ENCODE assay signal across 12 cellular contexts in genomic region chr7:93150200-93150835, GRCh38. TPM values are rescaled to one million over a fixed set of nuclear protein-coding genes. Genes with fewer than 3 reads are reported as not detected.
DNase-seq lines count a peak whose midpoint lies in the region; ATAC-seq and TF ChIP-seq lines count a peak whose summit lies in the region.
"Had no signal": no experiment of that assay in that cellular context is flagged by ENCODE, and none has a peak within 500 bp of the region (broad histone marks: within the 10 kb centered on the region; RNA-seq: fewer than 3 reads in every experiment).

No MANE protein-coding gene starts in this region.

- H3K4me1 ChIP-seq in breast epithelium (no peaks in the 10 kb centered on the region), SK-N-SH (ENCODE audit: control insufficient read depth in 1 of 2, insufficient read depth in 2 of 2, low read depth in 1 of 2, low read length in 1 of 2) (peaks cover 0 to 9% of the 10 kb centered on the region in 2 experiments; a peak in 3 of 4 replicates), suprapubic skin (peaks cover 22% of the 10 kb centered on the region)

- no peaks in the 10 kb centered on the region for H3K27me3 Mint-ChIP-seq in MCF 10A (ENCODE audit: insufficient read depth, unreplicated experiment)
- H3K27me3 Mint-ChIP-seq: stimulated activated naive CD8-positive, alpha-beta T cell treated with anti-CD3 and anti-CD28 coated beads, Interleukin-15, amount 100 ng/mL, for 72 hours had no signal

- H3K36me3 Mint-ChIP-seq in MCF 10A (ENCODE audit: insufficient read depth, unreplicated experiment) = no peaks in the 10 kb centered on the region

- ATAC-seq in GM21360 (IDR thresholded peaks at IDR 0.05; ENCODE audit: unreplicated experiment) = no peak
- ATAC-seq: pancreas; stimulated activated naive CD8-positive, alpha-beta T cell treated with anti-CD3 and anti-CD28 coated beads, Interleukin-15, amount 100 ng/mL, for 72 hours had no signal

- DNase-seq in MCF 10A (ENCODE audit: unreplicated experiment) = peak; percentile 3
- DNase-seq in breast epithelium (ENCODE audit: low spot score in 2 of 2) = no peak
- no peak for DNase-seq in SK-N-SH
- DNase-seq in fibroblast of villous mesenchyme (ENCODE audit: low read depth) = peak; percentile 4
- DNase-seq in suprapubic skin (ENCODE audit: low spot score in 2 of 2) = no peak
- no peak for DNase-seq in COLO668 (lab: John Stamatoyannopoulos, UW; ENCODE audit: unreplicated experiment)
- no peak for DNase-seq in foreskin melanocyte
- DNase-seq: activated T-cell treated with anti-CD3 and anti-CD28 coated beads, Interleukin-2, amount 50 U/mL, for 1 hour; esophagus squamous epithelium; pancreas; stimulated activated naive CD8-positive, alpha-beta T cell treated with anti-CD3 and anti-CD28 coated beads, Interleukin-15, amount 100 ng/mL, for 72 hours had no signal

- BruUV-seq in MCF 10A (replicated peaks; lab: Mats Ljungman, UMichigan) = no TSS peak

- peaks cover 11% of the 10 kb centered on the region for H3F3A ChIP-seq in SK-N-SH (replicated peaks; ENCODE audit: insufficient read depth)

- H3K9me2 ChIP-seq in SK-N-SH = no peaks in the 10 kb centered on the region

- TF ChIP-seq EP300 in SK-N-SH (IDR thresholded peaks at IDR 0.05; ENCODE audit: borderline replicate concordance in 1 of 2, low read depth in 1 of 2, low read length in 1 of 2) (no peak), suprapubic skin (IDR thresholded peaks at IDR 0.05) (no peak)

- no peak overlapping the region; the same call in 1 of the 2 replicates for H3K9ac ChIP-seq in SK-N-SH

- intact Hi-C loops in MCF 10A (cut with micrococcal nuclease) = no loop called here
- intact Hi-C loops in breast epithelium (cut with DNase I; ENCODE audit: low total_unique reads) = no loop called here

- CTCF ChIA-PET in MCF 10A (lab: Yijun Ruan, JAX) = interaction anchor here (0.7 kb wide), 1 partner anchor 10 kb away, joined by 4 read pairs; no protein-coding TSS in a partner anchor
- CTCF ChIA-PET in SK-N-SH (lab: Yijun Ruan, JAX) = interaction anchor here (1.1 kb wide), 1 partner anchor 1886 kb away, joined by 3 read pairs; no protein-coding TSS in a partner anchor

- TF ChIP-seq CTCF in MCF 10A (IDR thresholded peaks at IDR 0.05; ENCODE audit: unreplicated experiment) = no peak
- no peak for TF ChIP-seq CTCF in breast epithelium (IDR thresholded peaks at IDR 0.05)
- peak; percentile 42 for TF ChIP-seq CTCF in SK-N-SH (IDR thresholded peaks at IDR 0.05)
- TF ChIP-seq CTCF in fibroblast of villous mesenchyme (IDR thresholded peaks at IDR 0.05; ENCODE audit: insufficient read depth, low read depth, low read length) = no peak
- no peak for TF ChIP-seq CTCF in suprapubic skin (IDR thresholded peaks at IDR 0.05)

- H3K9me3 ChIP-seq in breast epithelium = no peaks in the 10 kb centered on the region
- H3K9me3 ChIP-seq in SK-N-SH = no peaks in the 10 kb centered on the region
- no peaks in the 10 kb centered on the region for H3K9me3 ChIP-seq in suprapubic skin
- H3K9me3 ChIP-seq: esophagus squamous epithelium, pancreas had no signal

- no peaks in the 10 kb centered on the region for H3K9me3 Mint-ChIP-seq in MCF 10A (ENCODE audit: unreplicated experiment)

- POLR2A ChIA-PET in MCF 10A (lab: Yijun Ruan, JAX) = interaction anchor here (0.7 kb wide), 1 partner anchor 626 kb away, joined by 3 read pairs; no protein-coding TSS in a partner anchor
- POLR2A ChIA-PET in SK-N-SH (lab: Yijun Ruan, JAX) = no interaction called here

- H3K27ac ChIP-seq in breast epithelium (no peak overlapping the region), SK-N-SH (ENCODE audit: low read depth in 2 of 2, low read length in 1 of 2) (peak overlapping the region in 1 of 2 experiments; percentile 59; a peak in 2 of 4 replicates), suprapubic skin (no peak overlapping the region)
- H3K27ac ChIP-seq: pancreas had no signal

- H3K79me2 ChIP-seq in SK-N-SH (ENCODE audit: insufficient read depth) = no peaks in the 10 kb centered on the region; the same call in 1 of the 2 replicates

- H3K4me3 ChIP-seq in breast epithelium (no peak overlapping the region), SK-N-SH (ENCODE audit: low read depth in 2 of 2, low read length in 1 of 2) (no peak overlapping the region), fibroblast of villous mesenchyme (ENCODE audit: low read depth, low read length) (no peak overlapping the region), suprapubic skin (no peak overlapping the region)
- H3K4me3 ChIP-seq: esophagus squamous epithelium, pancreas had no signal

- H2AFZ ChIP-seq in SK-N-SH (ENCODE audit: low read depth) = peak overlapping the region; percentile 95

- H3K36me3 ChIP-seq in breast epithelium (no peaks in the 10 kb centered on the region), SK-N-SH (replicated peaks in 1 of 2; ENCODE audit: control insufficient read depth in 1 of 2, insufficient read depth in 2 of 2, low read length in 1 of 2) (peaks cover 0 to 2% of the 10 kb centered on the region in 2 experiments), suprapubic skin (no peaks in the 10 kb centered on the region)
- H3K36me3 ChIP-seq: esophagus squamous epithelium, pancreas had no signal

- H3K4me1 Mint-ChIP-seq in MCF 10A (ENCODE audit: insufficient read depth, unreplicated experiment) = peaks cover 17% of the 10 kb centered on the region

- H3K27me3 ChIP-seq in breast epithelium (no peaks in the 10 kb centered on the region), SK-N-SH (ENCODE audit: insufficient read depth) (no peaks in the 10 kb centered on the region), suprapubic skin (no peaks in the 10 kb centered on the region)
- H3K27me3 ChIP-seq: esophagus squamous epithelium, pancreas had no signal

- WGBS in SK-N-SH (ENCODE audit: low lambda C conversion rate) = 3% methylated on average over 1 of the region's 1 CpG
- WGBS in suprapubic skin = 91% methylated on average over 1 of the region's 1 CpG

- no peak for TF ChIP-seq RAD21 in SK-N-SH (IDR thresholded peaks at IDR 0.05; ENCODE audit: low read length)

- no peak overlapping the region for H3K4me3 Mint-ChIP-seq in MCF 10A (ENCODE audit: unreplicated experiment)
- H3K4me3 Mint-ChIP-seq: stimulated activated naive CD8-positive, alpha-beta T cell treated with anti-CD3 and anti-CD28 coated beads, Interleukin-15, amount 100 ng/mL, for 72 hours had no signal

- H3K27ac Mint-ChIP-seq in MCF 10A (ENCODE audit: low read depth, unreplicated experiment) = no peak overlapping the region

- H4K20me1 ChIP-seq in SK-N-SH (ENCODE audit: insufficient read depth) = no peaks in the 10 kb centered on the region

- TF ChIP-seq POLR2A in breast epithelium (IDR thresholded peaks at IDR 0.05) (no peak), suprapubic skin (IDR thresholded peaks at IDR 0.05) (no peak)

- H3K4me2 ChIP-seq in SK-N-SH = peak overlapping the region; percentile 42; the same call in 1 of the 2 replicates

TF ChIP-seq in SK-N-SH, 30 proteins besides CTCF, POLR2A, EP300 and RAD21:
- TF ChIP-seq FOXM1 (IDR thresholded peaks at IDR 0.05; ENCODE audit: low read depth) = no peak
- TF ChIP-seq CHD2 (IDR thresholded peaks at IDR 0.05; ENCODE audit: low read length, partially characterized antibody) = no peak
- TF ChIP-seq TEAD4 (IDR thresholded peaks at IDR 0.05; ENCODE audit: borderline replicate concordance, insufficient read depth) = 0 out of 2 replicates have a peak, but pooled peaks have one; percentile 7
- peak; percentile 55 for TF ChIP-seq JUND (IDR thresholded peaks at IDR 0.05)
- no peak for TF ChIP-seq EZH2phosphoT487 (IDR thresholded peaks at IDR 0.05; ENCODE audit: borderline replicate concordance, low read depth)
- 0 out of 2 replicates have a peak, but pooled peaks have one; percentile 18 for TF ChIP-seq TCF12 (IDR thresholded peaks at IDR 0.05)
- TF ChIP-seq PBX3 (IDR thresholded peaks at IDR 0.05) = peak; percentile 44
- TF ChIP-seq FOSL2 (IDR thresholded peaks at IDR 0.05; ENCODE audit: borderline replicate concordance, low read depth) = peak; percentile 70
TF ChIP-seq in SK-N-SH: peak in this region for 5.

RNA-seq across cellular contexts. Expression of gene SAMD9L, which starts 2.1 kb away (rescaled TPM):
- total RNA-seq in MCF 10A (2022) (1.5 and 3.9 TPM in 2 replicates), breast epithelium (10 to 100 TPM in 1 of 3 donors, 1 to 10 TPM in 2; 7.5 to 10.5 (median 8.6) TPM), fibroblast of villous mesenchyme (18.0 and 40.6 TPM in 2 replicates), suprapubic skin (1 to 10 TPM; 1.2 to 6.7 (median 3.4) TPM)
- polyA plus RNA-seq in SK-N-SH (2012; rRNA removed) = 1.8 and 2.2 TPM in 2 replicates
- 2.3 and 2.6 TPM in 2 replicates for polyA plus RNA-seq in SK-N-SH (2012; cell fraction: cytosol; rRNA removed)
- 2.0 and 5.5 TPM in 2 replicates for polyA plus RNA-seq in SK-N-SH (2012; cell fraction: nucleus; rRNA removed)

RNA-seq across cellular contexts. Expression of gene SAMD9, which starts 32.5 kb away (rescaled TPM):
- total RNA-seq in MCF 10A (2022) = 4.4 and 7.9 TPM in 2 replicates
- total RNA-seq in breast epithelium = 1 to 10 TPM; 5.6 to 9.2 (median 7.9) TPM
- 0.95 and 1.3 TPM in 2 replicates for polyA plus RNA-seq in SK-N-SH (2012; rRNA removed)
- polyA plus RNA-seq in SK-N-SH (2012; cell fraction: cytosol; rRNA removed) = 1.8 and 2.1 TPM in 2 replicates
- 0.46 and 1.1 TPM in 2 replicates for polyA plus RNA-seq in SK-N-SH (2012; cell fraction: nucleus; rRNA removed)
- 15.8 and 21.2 TPM in 2 replicates for total RNA-seq in fibroblast of villous mesenchyme
- total RNA-seq in suprapubic skin = 1 to 10 TPM; 1.9 to 3.4 (median 2.5) TPM

Comparison
In these comparisons a context has a peak if more than half of its experiments do, and no peak if none do; other contexts are left out.
1. DNase-seq: peak in MCF 10A (single experiment) and fibroblast of villous mesenchyme (single experiment); none in breast epithelium (0 of 2), SK-N-SH (single experiment), suprapubic skin (0 of 2), COLO668 (single experiment) and foreskin melanocyte (single experiment).